In the genomic region with DNA sequence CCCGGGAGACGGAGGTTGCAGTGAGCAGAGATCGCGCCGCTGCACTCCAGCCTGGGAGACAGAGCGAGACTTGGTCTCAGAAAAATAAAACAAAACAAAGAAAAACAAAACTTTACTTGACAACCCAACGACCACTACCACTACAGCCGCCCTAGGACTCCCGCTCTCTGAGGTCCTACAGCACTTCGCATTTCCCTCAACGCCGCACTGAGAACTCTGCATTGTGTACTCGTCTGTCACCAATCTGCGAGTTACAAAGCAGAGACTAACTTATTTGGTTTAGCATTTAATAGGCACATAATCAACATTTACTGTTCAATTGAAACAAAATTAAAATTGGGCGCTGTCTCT, we compare ENCODE assay signal across 8 cellular contexts. TPM values are rescaled to one million over a fixed set of nuclear protein-coding genes. Genes with fewer than 3 reads are reported as not detected.
DNase-seq lines count a peak whose midpoint lies in the region; ATAC-seq and TF ChIP-seq lines count a peak whose summit lies in the region.

No MANE protein-coding gene starts in this region.

- peak; percentile 17 for ATAC-seq in GM18502 (IDR thresholded peaks at IDR 0.05; ENCODE audit: poor library complexity, unreplicated experiment)
- ATAC-seq in left lobe of liver: peak; percentile 49
- no peak for ATAC-seq in HG02973 (IDR thresholded peaks at IDR 0.05; ENCODE audit: unreplicated experiment)
- ATAC-seq in HG02970 (IDR thresholded peaks at IDR 0.05; ENCODE audit: low FRiP score, unreplicated experiment): no peak

- H3K27ac ChIP-seq in brain microvascular endothelial cell (peak overlapping the region; percentile 99), temporal lobe (ENCODE audit: low read depth, low read length) (peak overlapping the region; percentile 90)

- H3K36me3 ChIP-seq in brain microvascular endothelial cell (replicated peaks): peaks cover 23% of the 10 kb centered on the region

- DNase-seq in NCI-H69 (lab: John Stamatoyannopoulos, UW) (peak; percentile 53), brain microvascular endothelial cell (no peak), left lobe of liver (ENCODE audit: low spot score) (no peak), SIG-M5 (lab: John Stamatoyannopoulos, UW) (no peak)

- H3K4me3 ChIP-seq in brain microvascular endothelial cell (ENCODE audit: low read depth, low read length): peak overlapping the region; percentile 100

- no peaks in the 10 kb centered on the region for H3K27me3 ChIP-seq in brain microvascular endothelial cell (replicated peaks)

- TF ChIP-seq CTCF in brain microvascular endothelial cell (IDR thresholded peaks at IDR 0.05; ENCODE audit: low read depth, low read length, missing control alignments): no peak

- in situ Hi-C loops in brain microvascular endothelial cell (cut with HindIII; ENCODE audit: low pct_ligation_motif_present, low sequenced_read_pairs): no loop called here

RNA-seq across cellular contexts. Expression of gene ZNF207, which starts 0.5 kb away (rescaled TPM):
- total RNA-seq in left lobe of liver (50.5 TPM), temporal lobe (62.4 TPM)

RNA-seq across cellular contexts. Expression of gene C17orf75, which starts 7.5 kb away (rescaled TPM):
- total RNA-seq in left lobe of liver (9.2 TPM), temporal lobe (22.1 TPM)

Comparison
In these comparisons a context has a peak if more than half of its experiments do, and no peak if none do; other contexts are left out.
1. ATAC-seq: peak in GM18502 (single experiment) and left lobe of liver (single experiment); none in HG02973 (single experiment) and HG02970 (single experiment).